ENCODE assay signal across 9 cellular contexts in genomic region chr3:13018561-13019242, GRCh38. TPM values are rescaled to one million over a fixed set of nuclear protein-coding genes. Genes with fewer than 3 reads are reported as not detected.
A peak's percentile ranks its signal among the peaks of the same experiment; 100 is the strongest.
DNase-seq lines count a peak whose midpoint lies in the region; ATAC-seq and TF ChIP-seq lines count a peak whose summit lies in the region.
"Had no signal": no experiment of that assay in that cellular context is flagged by ENCODE, and none has a peak within 500 bp of the region (broad histone marks: within the 10 kb centered on the region; RNA-seq: fewer than 3 reads in every experiment).

No MANE protein-coding gene starts in this region.

- peak overlapping the region in 4 of 5 experiments; percentile 34 to 86 (median 59) for H3K27ac Mint-ChIP-seq in brain
- no peak overlapping the region for H3K27ac Mint-ChIP-seq in progenitor cell of endocrine pancreas

- H3K9ac ChIP-seq in subcutaneous abdominal adipose tissue (ENCODE audit: low read length in 5 of 5) = peak overlapping the region in 4 of 5 donors; percentile 31 to 56 (median 54)

- H3K36me3 Mint-ChIP-seq in brain (peaks cover 6% of the 10 kb centered on the region), progenitor cell of endocrine pancreas (ENCODE audit: insufficient read depth) (no peaks in the 10 kb centered on the region)

- H3K27me3 Mint-ChIP-seq in brain (no peaks in the 10 kb centered on the region), progenitor cell of endocrine pancreas (peaks cover 18% of the 10 kb centered on the region)

- TF ChIP-seq CTCF in brain (conservative IDR thresholded peaks at IDR 0.05) (no peak), progenitor cell of endocrine pancreas (IDR thresholded peaks at IDR 0.05; ENCODE audit: unreplicated experiment) (no peak), Peyer's patch (IDR thresholded peaks at IDR 0.05) (no peak)

- ATAC-seq in GM21529 (IDR thresholded peaks at IDR 0.05; ENCODE audit: unreplicated experiment) = no peak

- H3K4me1 Mint-ChIP-seq in brain (peaks cover 82% of the 10 kb centered on the region), progenitor cell of endocrine pancreas (ENCODE audit: low read depth) (peaks cover 5% of the 10 kb centered on the region)

- H3K36me3 ChIP-seq in subcutaneous abdominal adipose tissue (ENCODE audit: control insufficient read depth in 5 of 5, insufficient read depth in 5 of 5, low read length in 5 of 5) (no peaks in the 10 kb centered on the region), Peyer's patch (no peaks in the 10 kb centered on the region)

- peak overlapping the region; percentile 57 for H3K27ac ChIP-seq in layer of hippocampus (ENCODE audit: low read depth, low read length)
- H3K27ac ChIP-seq in subcutaneous abdominal adipose tissue (ENCODE audit: low read depth, low read length) = peak overlapping the region; percentile 55
- H3K27ac ChIP-seq in Peyer's patch = peak overlapping the region in 1 of 4 donors; percentile 95

- no peak for TF ChIP-seq POLR2A in Peyer's patch (IDR thresholded peaks at IDR 0.05)

- peaks cover 14 to 88% (median 84%) of the 10 kb centered on the region in 5 donors for H3K4me1 ChIP-seq in subcutaneous abdominal adipose tissue (ENCODE audit: control insufficient read depth in 5 of 5, insufficient read depth in 5 of 5, low read length in 5 of 5)
- peaks cover 0 to 35% (median 24%) of the 10 kb centered on the region in 4 donors for H3K4me1 ChIP-seq in Peyer's patch

- H3K9me3 ChIP-seq in subcutaneous abdominal adipose tissue (ENCODE audit: control insufficient read depth in 5 of 5, low read length in 5 of 5) (no peaks in the 10 kb centered on the region), Peyer's patch (no peaks in the 10 kb centered on the region)

- H3K4me3 ChIP-seq in subcutaneous abdominal adipose tissue (ENCODE audit: low read depth in 1 of 5, low read length in 5 of 5) = peak overlapping the region; percentile 47 to 61 (median 54)
- no peak overlapping the region for H3K4me3 ChIP-seq in Peyer's patch

- H3K4me3 Mint-ChIP-seq in brain (peak overlapping the region in 2 of 5 experiments; percentile 25 to 43), progenitor cell of endocrine pancreas (ENCODE audit: low read depth) (no peak overlapping the region)

- DNase-seq in NCI-H2227 (lab: John Stamatoyannopoulos, UW; ENCODE audit: unreplicated experiment) = peak; percentile 38
- no peak for DNase-seq in NCI-H2227 treated with DMSO at 0.1 percent for 48 hours (lab: John Stamatoyannopoulos, UW)
- DNase-seq in progenitor cell of endocrine pancreas (ENCODE audit: low spot score, unreplicated experiment) = no peak
- DNase-seq in Peyer's patch = no peak

- H3K27me3 ChIP-seq in layer of hippocampus (ENCODE audit: control insufficient read depth, insufficient read depth, low read length) (no peaks in the 10 kb centered on the region), subcutaneous abdominal adipose tissue (ENCODE audit: control insufficient read depth in 5 of 5, insufficient read depth in 4 of 5, low read length in 5 of 5) (no peaks in the 10 kb centered on the region), Peyer's patch (no peaks in the 10 kb centered on the region)

- H3K9me3 Mint-ChIP-seq in brain = peaks cover 0 to 2% (median 0%) of the 10 kb centered on the region in 5 experiments
- H3K9me3 Mint-ChIP-seq in progenitor cell of endocrine pancreas (ENCODE audit: low read depth) = no peaks in the 10 kb centered on the region
- H3K9me3 Mint-ChIP-seq: nephron had no signal

RNA-seq across cellular contexts. Expression of gene IQSEC1, which starts 54.5 kb away (rescaled TPM):
- 34.7 TPM for polyA plus RNA-seq in brain (ENCODE audit: insufficient read depth, low read depth, low replicate concordance)
- total RNA-seq in progenitor cell of endocrine pancreas (33.2 and 34.2 TPM in 2 replicates), Peyer's patch (10 to 100 TPM; 13.7 to 59.4 (median 35.5) TPM)

Comparison
In these comparisons a context has a peak if more than half of its experiments do, and no peak if none do; other contexts are left out.
1. H3K4me3 ChIP-seq: peak in subcutaneous abdominal adipose tissue (5 of 5); none in Peyer's patch (0 of 4).